9 cellular contexts compared by ENCODE assay signal in the genomic region with DNA sequence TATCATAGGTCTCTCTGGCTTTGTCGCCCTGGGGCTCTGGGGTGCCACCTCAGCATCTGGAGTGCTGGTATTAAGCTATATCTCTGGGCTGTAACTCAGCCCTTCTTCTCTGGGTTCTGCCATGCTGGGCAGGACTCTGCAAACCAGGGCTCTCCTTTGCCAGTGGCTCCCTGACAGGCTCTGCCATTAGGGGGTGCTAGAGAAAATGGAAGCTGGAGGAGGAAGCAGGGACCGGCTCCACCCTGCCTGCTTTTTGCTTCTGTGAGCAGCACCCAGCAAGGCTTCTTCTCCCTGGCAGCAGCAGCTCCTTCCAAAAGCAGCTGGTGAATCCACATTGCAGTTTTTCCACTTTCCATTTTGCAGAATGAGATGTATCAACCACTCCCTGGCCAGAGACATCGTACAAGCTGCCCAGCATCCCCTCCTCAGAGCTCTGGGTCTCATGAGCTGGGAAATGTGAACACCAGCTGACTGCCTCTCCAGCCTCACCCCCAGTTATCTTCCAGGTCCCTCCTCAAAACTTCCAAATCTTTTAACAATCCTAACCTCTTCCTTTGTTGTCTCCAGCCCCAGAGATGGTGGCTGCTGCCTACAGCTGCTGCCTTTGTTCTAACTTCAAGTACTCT.
DNase-seq lines count a peak whose midpoint lies in the region; FAIRE-seq and TF ChIP-seq lines count a peak whose summit lies in the region.
"Had no signal": no experiment of that assay in that cellular context is flagged by ENCODE, and none has a peak within 500 bp of the region (broad histone marks: within the 10 kb centered on the region; RNA-seq: fewer than 3 reads in every experiment).

No MANE protein-coding gene starts in this region.

- H3K4me1 ChIP-seq in keratinocyte (ENCODE audit: control insufficient read depth, extremely low read depth, insufficient read depth, low read length), result peaks cover 18% of the 10 kb centered on the region

- no peaks in the 10 kb centered on the region for H3K36me3 ChIP-seq in keratinocyte (ENCODE audit: control insufficient read depth in 2 of 2, extremely low read depth in 1 of 2, insufficient read depth in 2 of 2, low read length in 2 of 2)

- H3K9ac ChIP-seq in keratinocyte (ENCODE audit: control insufficient read depth, extremely low read depth, insufficient read depth, low read length), result no peak overlapping the region

- peaks cover 29% of the 10 kb centered on the region for H3K27me3 Mint-ChIP-seq in brain

- FAIRE-seq in keratinocyte (lab: Jason Lieb, UNC), result peak; percentile 81
- FAIRE-seq: colon had no signal

- H3K27ac ChIP-seq in keratinocyte (ENCODE audit: control insufficient read depth, insufficient read depth, low read length), result no peak overlapping the region

- no peaks in the 10 kb centered on the region for H3K9me1 ChIP-seq in keratinocyte (ENCODE audit: control insufficient read depth, extremely low read depth, insufficient read depth, low read length)

- H3K27me3 ChIP-seq in keratinocyte (ENCODE audit: control insufficient read depth, extremely low read depth, insufficient read depth, low read length), result no peaks in the 10 kb centered on the region

- H3K9me3 ChIP-seq in keratinocyte (ENCODE audit: control insufficient read depth, low read depth, low read length), result no peaks in the 10 kb centered on the region

- H2AFZ ChIP-seq in keratinocyte (ENCODE audit: control insufficient read depth, low read length), result peak overlapping the region; percentile 54

- H3K9me3 Mint-ChIP-seq in brain, result peaks cover 0 to 4% (median 0%) of the 10 kb centered on the region in 5 experiments

- H3K27ac Mint-ChIP-seq in brain, result peak overlapping the region in 1 of 5 experiments; percentile 12

- no peak overlapping the region for H3K4me2 ChIP-seq in keratinocyte (ENCODE audit: control insufficient read depth, extremely low read depth, insufficient read depth, low read depth, low read length)

- TF ChIP-seq CTCF in brain (conservative IDR thresholded peaks at IDR 0.05), result peak; percentile 56 to 69
- TF ChIP-seq CTCF in keratinocyte (optimal IDR thresholded peaks at IDR 0.05 in 1 of 3, IDR thresholded peaks at IDR 0.05 in 1 of 3, conservative IDR thresholded peaks at IDR 0.05 in 1 of 3; ENCODE audit: extremely low read depth in 1 of 3, insufficient read depth in 2 of 3, low read length in 3 of 3), result peak; percentile 79 to 84 (median 82)

- dilution Hi-C loops in keratinocyte (cut with MboI; ENCODE audit: extremely low pct_ligation_motif_present, low sequenced_read_pairs), result no loop called here

- H3K4me3 ChIP-seq in keratinocyte (ENCODE audit: control insufficient read depth in 2 of 3, extremely low read depth in 1 of 3, insufficient read depth in 2 of 3, low read depth in 1 of 3, low read length in 3 of 3), result no peak overlapping the region

- DNase-seq in SIG-M5 treated with dmso at 0.1 percent for 504 hours (lab: John Stamatoyannopoulos, UW; ENCODE audit: unreplicated experiment) (peak; percentile 50), SIG-M5 (lab: John Stamatoyannopoulos, UW) (no peak), KBM-7 (peak; percentile 76), SK-MEL-5 (ENCODE audit: low read depth, low spot score) (peak; percentile 79), keratinocyte (ENCODE audit: low read depth, low spot score) (no peak), mesenteric fat pad (ENCODE audit: low spot score) (no peak)
- peak; percentile 5 for DNase-seq in stimulated activated CD8-positive, alpha-beta memory T cell treated with anti-CD3 and anti-CD28 coated beads, Interleukin-12 subunit alpha, Interleukin-12 subunit beta, amount 100 ng/mL, for 24 hours (ENCODE audit: extremely low read depth)

- in situ Hi-C loops in KBM-7 (cut with MboI; ENCODE audit: low pct_unique_long_range_greater_than_20kb, low sequenced_read_pairs), result loop anchor here (25.0 kb wide), 1 partner anchor 332 kb away; no protein-coding TSS in a partner anchor
- in situ Hi-C loops in SK-MEL-5 (cut with HindIII; ENCODE audit: low pct_unique_long_range_greater_than_20kb, low sequenced_read_pairs), result no loop called here

- H3K4me3 Mint-ChIP-seq in brain, result peak overlapping the region in 2 of 5 experiments; percentile 20 to 26

- H3K4me1 Mint-ChIP-seq in brain, result peaks cover 26% of the 10 kb centered on the region

- no peaks in the 10 kb centered on the region for H3K36me3 Mint-ChIP-seq in brain

- no peaks in the 10 kb centered on the region for H3K79me2 ChIP-seq in keratinocyte (ENCODE audit: control insufficient read depth, insufficient read depth, low read length)

- H4K20me1 ChIP-seq in keratinocyte (ENCODE audit: control insufficient read depth, extremely low read depth, insufficient read depth, low read length), result no peaks in the 10 kb centered on the region

Comparison
In these comparisons a context has a peak if more than half of its experiments do, and no peak if none do; other contexts are left out.
1. DNase-seq: peak in SIG-M5 treated with dmso at 0.1 percent for 504 hours (single experiment), KBM-7 (single experiment), SK-MEL-5 (single experiment) and stimulated activated CD8-positive, alpha-beta memory T cell treated with anti-CD3 and anti-CD28 coated beads, Interleukin-12 subunit alpha, Interleukin-12 subunit beta, amount 100 ng/mL, for 24 hours (single experiment); none in SIG-M5 (single experiment), keratinocyte (single experiment) and mesenteric fat pad (single experiment).